ENCODE assay signal across 12 cellular contexts in the genomic region with DNA sequence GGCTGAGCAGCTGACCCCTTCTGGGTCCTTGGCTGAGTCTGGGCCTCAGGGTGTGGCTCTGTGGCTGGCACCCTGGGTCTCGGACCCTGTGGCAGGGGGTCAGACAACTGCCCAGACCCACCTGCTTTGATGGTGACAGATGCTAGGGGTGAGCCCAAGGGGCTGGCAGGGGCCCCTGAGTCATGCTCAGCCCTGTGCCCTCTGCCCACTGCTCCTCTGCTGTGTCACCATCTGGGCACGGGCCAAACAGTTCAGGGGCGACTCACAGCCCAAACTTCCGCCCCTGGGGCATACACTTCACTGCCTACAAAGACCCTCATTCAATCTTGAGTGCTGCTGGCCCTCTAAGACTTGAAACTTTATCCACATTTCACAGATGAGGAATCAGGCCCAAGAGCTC. TPM values are rescaled to one million over a fixed set of nuclear protein-coding genes. Genes with fewer than 3 reads are reported as not detected.
DNase-seq lines count a peak whose midpoint lies in the region; ATAC-seq, FAIRE-seq and TF ChIP-seq lines count a peak whose summit lies in the region.
"Had no signal": no experiment of that assay in that cellular context is flagged by ENCODE, and none has a peak within 500 bp of the region (broad histone marks: within the 10 kb centered on the region; RNA-seq: fewer than 3 reads in every experiment).

No MANE protein-coding gene starts in this region.

- no peak for FAIRE-seq in urothelium cell line (lab: Jason Lieb, UNC)

- no peak for DNase-seq in heart left ventricle
- DNase-seq in cardiac septum (ENCODE audit: low spot score), result no peak
- DNase-seq in astrocyte of the hippocampus (ENCODE audit: low read depth, low spot score), result peak; percentile 39
- no peak for DNase-seq in lower lobe of right lung
- DNase-seq in urothelium cell line (ENCODE audit: low spot score), result no peak
- no peak for DNase-seq in DMS153 (lab: John Stamatoyannopoulos, UW)
- DNase-seq in activated CD4-positive, alpha-beta T cell treated with anti-CD3 and anti-CD28 coated beads, Interleukin-2, amount 10 ng/mL, durations not matched to agents 7 days and 5 days, result no peak
- DNase-seq: DMS79 treated with DMSO at 0.1 percent for 48 hours, SIG-M5 had no signal

- H3K27ac ChIP-seq in heart left ventricle, result peak overlapping the region in 11 of 12 donors; percentile 20 to 93 (median 85)
- H3K27ac ChIP-seq in lower lobe of right lung, result peak overlapping the region; percentile 20

- ATAC-seq in heart left ventricle (no peak), lower lobe of right lung (no peak), GM18870 (IDR thresholded peaks at IDR 0.05; ENCODE audit: unreplicated experiment) (no peak)

- CTCF ChIA-PET in activated CD4-positive, alpha-beta T cell treated with anti-CD3 and anti-CD28 coated beads, Interleukin-2, amount 10 ng/mL, durations not matched to agents 7 days and 5 days (lab: Charles Lee), result interaction anchor here (1.0 to 7.9 kb wide), 6 partner anchors 12 to 42 kb away, joined by 3 to 62 read pairs (median 4); no protein-coding TSS in a partner anchor

- WGBS in heart left ventricle, 4 donors, result 67 to 81% (median 75%) methylated on average over 4 of the region's 4 CpGs

- H3K36me3 ChIP-seq in heart left ventricle (no peaks in the 10 kb centered on the region), lower lobe of right lung (no peaks in the 10 kb centered on the region)
- H3K36me3 ChIP-seq: adrenal gland had no signal

- H3K9me3 ChIP-seq in heart left ventricle, result no peaks in the 10 kb centered on the region
- H3K9me3 ChIP-seq in lower lobe of right lung, result no peaks in the 10 kb centered on the region
- H3K9me3 ChIP-seq: adrenal gland had no signal

- no peak for TF ChIP-seq CTCF in heart left ventricle (IDR thresholded peaks at IDR 0.05)
- no peak for TF ChIP-seq CTCF in lower lobe of right lung (IDR thresholded peaks at IDR 0.05)

- POLR2A ChIA-PET in activated CD4-positive, alpha-beta T cell treated with anti-CD3 and anti-CD28 coated beads, Interleukin-2, amount 10 ng/mL, durations not matched to agents 7 days and 5 days (lab: Charles Lee), result no interaction called here

- no peaks in the 10 kb centered on the region for H3K9me3 Mint-ChIP-seq in activated CD4-positive, alpha-beta T cell treated with anti-CD3 and anti-CD28 coated beads, Interleukin-2, amount 10 ng/mL, durations not matched to agents 7 days and 5 days

- H3K27me3 ChIP-seq in heart left ventricle (peaks cover 0 to 13% (median 0%) of the 10 kb centered on the region in 9 donors), lower lobe of right lung (ENCODE audit: low read depth) (peaks cover 8% of the 10 kb centered on the region)
- H3K27me3 ChIP-seq: adrenal gland had no signal

- H3K36me3 Mint-ChIP-seq in activated CD4-positive, alpha-beta T cell treated with anti-CD3 and anti-CD28 coated beads, Interleukin-2, amount 10 ng/mL, durations not matched to agents 7 days and 5 days (ENCODE audit: low read depth), result no peaks in the 10 kb centered on the region

- H3K4me1 ChIP-seq in heart left ventricle (peaks cover 5 to 80% (median 65%) of the 10 kb centered on the region in 12 donors), lower lobe of right lung (peaks cover 23% of the 10 kb centered on the region)

- H3K4me3 ChIP-seq in heart left ventricle (no peak overlapping the region), lower lobe of right lung (no peak overlapping the region)
- H3K4me3 ChIP-seq: adrenal gland had no signal

- no peak overlapping the region for H3K4me3 Mint-ChIP-seq in activated CD4-positive, alpha-beta T cell treated with anti-CD3 and anti-CD28 coated beads, Interleukin-2, amount 10 ng/mL, durations not matched to agents 7 days and 5 days

- no peak for TF ChIP-seq POLR2A in heart left ventricle (IDR thresholded peaks at IDR 0.05)

- peaks cover 7% of the 10 kb centered on the region for H3K4me1 Mint-ChIP-seq in activated CD4-positive, alpha-beta T cell treated with anti-CD3 and anti-CD28 coated beads, Interleukin-2, amount 10 ng/mL, durations not matched to agents 7 days and 5 days

- H3K27ac Mint-ChIP-seq in activated CD4-positive, alpha-beta T cell treated with anti-CD3 and anti-CD28 coated beads, Interleukin-2, amount 10 ng/mL, durations not matched to agents 7 days and 5 days, result no peak overlapping the region
- H3K27ac Mint-ChIP-seq: progenitor cell of endocrine pancreas had no signal

- intact Hi-C loops in heart left ventricle (cut with DNase I), result no loop called here
- intact Hi-C loops in cardiac septum (cut with DNase I), result no loop called here
- intact Hi-C loops in lower lobe of right lung (cut with DNase I), result no loop called here

- peaks cover 36% of the 10 kb centered on the region for H3K27me3 Mint-ChIP-seq in activated CD4-positive, alpha-beta T cell treated with anti-CD3 and anti-CD28 coated beads, Interleukin-2, amount 10 ng/mL, durations not matched to agents 7 days and 5 days

RNA-seq across cellular contexts. Expression of gene ADGRG1, which starts 5.7 kb away (rescaled TPM):
- 10 to 100 TPM; 15.2 to 65.2 (median 17.5) TPM for total RNA-seq in heart left ventricle
- polyA plus RNA-seq in heart left ventricle, result 10 to 100 TPM; 14.1 to 23.3 TPM
- 15.9 TPM for total RNA-seq in cardiac septum
- 37.9 TPM for total RNA-seq in lower lobe of right lung
- 1 to 10 TPM; 2.2 to 2.9 TPM for total RNA-seq in activated CD4-positive, alpha-beta T cell treated with anti-CD3 and anti-CD28 coated beads, Interleukin-2, amount 10 ng/mL, durations not matched to agents 7 days and 5 days

RNA-seq across cellular contexts. Expression of gene ADGRG3, which starts 33.9 kb away (rescaled TPM):
- total RNA-seq in heart left ventricle (1 to 10 TPM in 1 of 9 donors, under 1 TPM in 8; 0.12 to 1.4 (median 0.53) TPM), cardiac septum (1.0 TPM), lower lobe of right lung (7.7 TPM)
- under 1 TPM; 0.15 to 0.61 TPM for polyA plus RNA-seq in heart left ventricle
- not detected for total RNA-seq in activated CD4-positive, alpha-beta T cell treated with anti-CD3 and anti-CD28 coated beads, Interleukin-2, amount 10 ng/mL, durations not matched to agents 7 days and 5 days
- total RNA-seq: progenitor cell of endocrine pancreas had no signal
